ENCODE assay signal across 20 cellular contexts in the genomic region with DNA sequence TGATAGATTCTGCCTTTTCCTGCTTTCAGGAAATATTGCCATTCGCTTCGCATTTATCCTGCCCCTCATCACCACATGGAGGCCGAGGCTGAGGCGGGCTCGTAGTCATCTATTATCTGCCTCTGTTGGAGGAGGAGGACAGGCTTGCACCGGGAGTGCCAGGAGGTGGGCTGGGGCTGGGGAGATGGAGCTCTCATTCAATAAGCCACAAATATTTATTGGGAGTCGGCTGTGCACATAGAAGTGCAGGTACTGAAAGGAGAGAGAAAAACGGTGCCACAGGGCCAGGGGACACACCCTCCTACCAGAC.
DNase-seq lines count a peak whose midpoint lies in the region; TF ChIP-seq lines count a peak whose summit lies in the region.
"Had no signal": no experiment of that assay in that cellular context is flagged by ENCODE, and none has a peak within 500 bp of the region (broad histone marks: within the 10 kb centered on the region; RNA-seq: fewer than 3 reads in every experiment).

No MANE protein-coding gene starts in this region.

- H3K4me3 ChIP-seq in H7 (ENCODE audit: insufficient read depth, low read depth, low read length) = no peak overlapping the region
- H3K4me3 ChIP-seq: BLaER1 had no signal

- no peak overlapping the region for H3K4me3 Mint-ChIP-seq in type B pancreatic cell
- H3K4me3 Mint-ChIP-seq: CD14-positive monocyte; CD4-positive, alpha-beta memory T cell; CD4-positive, CD25-positive, alpha-beta regulatory T cell; CD8-positive, alpha-beta memory T cell had no signal

- TF ChIP-seq CTCF in type B pancreatic cell (conservative IDR thresholded peaks at IDR 0.05) = no peak
- TF ChIP-seq CTCF in GM20000 (IDR thresholded peaks at IDR 0.05; ENCODE audit: extremely low read depth, missing control alignments) = no peak

- no peak overlapping the region for H3K27ac Mint-ChIP-seq in type B pancreatic cell
- H3K27ac Mint-ChIP-seq: CD14-positive monocyte; CD4-positive, alpha-beta memory T cell; CD4-positive, CD25-positive, alpha-beta regulatory T cell; CD8-positive, alpha-beta memory T cell had no signal

- peaks cover 4% of the 10 kb centered on the region for H3K4me1 Mint-ChIP-seq in type B pancreatic cell (ENCODE audit: unreplicated experiment)
- H3K4me1 Mint-ChIP-seq: CD4-positive, alpha-beta memory T cell; CD8-positive, alpha-beta memory T cell had no signal

- peaks cover 68% of the 10 kb centered on the region for H3K27me3 Mint-ChIP-seq in type B pancreatic cell

- H3K36me3 Mint-ChIP-seq in type B pancreatic cell = no peaks in the 10 kb centered on the region
- H3K36me3 Mint-ChIP-seq: CD14-positive monocyte; CD4-positive, alpha-beta memory T cell; CD4-positive, CD25-positive, alpha-beta regulatory T cell; CD8-positive, alpha-beta memory T cell had no signal

- no peaks in the 10 kb centered on the region for H3K9me3 Mint-ChIP-seq in type B pancreatic cell
- H3K9me3 Mint-ChIP-seq: CD8-positive, alpha-beta memory T cell had no signal

- H3K27me3 ChIP-seq in H7 (ENCODE audit: control insufficient read depth, insufficient read depth, low read length) = peaks cover 55% of the 10 kb centered on the region
- H3K27me3 ChIP-seq: BE2C had no signal

- H3K36me3 ChIP-seq in H7 (replicated peaks; ENCODE audit: control insufficient read depth, insufficient read depth, low read length) = no peaks in the 10 kb centered on the region
- H3K36me3 ChIP-seq: BE2C, BLaER1 had no signal

- peak; percentile 52 for DNase-seq in H7
- peak; percentile 23 for DNase-seq in SW480 (ENCODE audit: low spot score)
- peak; percentile 11 for DNase-seq in iPS-NIHi7 (ENCODE audit: extremely low spot score)
- DNase-seq in type B pancreatic cell (ENCODE audit: extremely low spot score, unreplicated experiment) = peak; percentile 53
- DNase-seq in GM20000 (ENCODE audit: low spot score) = no peak
- no peak for DNase-seq in activated CD4-positive, alpha-beta T cell treated with anti-CD3 and anti-CD28 coated beads for 48 hours
- DNase-seq in HPDE6-E6E7 (ENCODE audit: extremely low spot score) = no peak
- DNase-seq: 8988T; ACHN; BE2C; C1 segment of cervical spinal cord; CD4-positive, alpha-beta memory T cell; CD4-positive, CD25-positive, alpha-beta regulatory T cell; CD8-positive, alpha-beta memory T cell; COR-L47; DMS 273 treated with DMSO at 0.1 percent for 48 hours; DMS79 treated with DMSO at 0.1 percent for 48 hours; GF-D8 had no signal

Comparison
In these comparisons a context has a peak if more than half of its experiments do, and no peak if none do; other contexts are left out.
1. DNase-seq: peak in H7 (single experiment), SW480 (single experiment), iPS-NIHi7 (single experiment) and type B pancreatic cell (single experiment); none in GM20000 (single experiment), activated CD4-positive, alpha-beta T cell treated with anti-CD3 and anti-CD28 coated beads for 48 hours (single experiment) and HPDE6-E6E7 (single experiment).